ENCODE assay signal across 8 cellular contexts in the genomic region with DNA sequence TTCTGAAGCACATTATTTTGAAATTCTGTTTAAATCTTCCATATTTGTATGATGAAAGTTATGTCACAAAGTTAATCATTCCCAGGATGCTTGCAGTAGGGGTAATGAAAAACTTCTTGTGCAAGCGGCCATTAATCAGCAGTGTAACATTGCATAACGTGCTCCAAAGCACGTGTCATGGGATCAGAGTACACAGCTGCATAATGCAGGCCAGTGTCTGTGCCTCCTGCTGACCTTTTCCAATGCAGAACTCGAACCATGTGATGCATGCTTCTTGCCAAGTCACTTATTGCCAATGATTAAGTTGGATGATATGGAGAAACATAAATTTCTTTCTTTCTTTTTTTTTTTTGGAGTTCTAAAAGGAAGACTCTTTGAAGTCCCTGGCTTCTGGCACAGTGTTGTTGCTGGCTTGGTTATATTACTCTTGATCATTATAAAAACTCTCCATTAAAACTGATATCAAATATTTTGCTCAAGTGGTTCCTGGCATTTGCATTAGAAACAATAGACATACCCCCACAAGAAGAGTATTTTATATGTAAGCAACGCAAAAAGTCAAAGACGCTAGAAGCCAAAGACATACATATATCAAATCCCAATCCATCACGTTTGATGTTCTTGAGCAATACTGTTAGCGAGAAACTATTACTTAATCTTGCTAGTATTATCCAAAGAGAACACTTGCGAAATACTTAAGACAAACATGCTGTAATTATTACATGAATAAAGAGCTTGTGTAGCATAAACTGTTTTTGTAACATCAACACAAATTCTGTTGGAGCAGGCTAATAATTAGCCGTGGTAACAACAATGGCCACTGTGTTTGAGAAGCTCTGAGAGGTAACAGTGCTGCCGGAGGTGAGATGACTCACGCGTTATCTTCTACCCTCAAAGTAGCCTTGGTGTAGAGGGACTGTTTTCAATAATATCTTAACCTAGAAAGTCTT.
DNase-seq lines count a peak whose midpoint lies in the region; ATAC-seq, FAIRE-seq and TF ChIP-seq lines count a peak whose summit lies in the region.

No MANE protein-coding gene starts in this region.

- in situ Hi-C loops in K562 (cut with MboI) = no loop called here

- H3K36me3 ChIP-seq in A673 (ENCODE audit: insufficient read depth, low read length, poor library complexity, severe bottlenecking) (no peaks in the 10 kb centered on the region), K562 (ENCODE audit: control insufficient read depth, insufficient read depth, low read length) (peaks cover 2% of the 10 kb centered on the region; the same call in 1 of the 3 replicates), testis (ENCODE audit: low read depth, missing control alignments) (no peaks in the 10 kb centered on the region)

- no peak for TF ChIP-seq CTCF in A673 (conservative IDR thresholded peaks at IDR 0.05; ENCODE audit: low read depth, low read length)
- no peak for TF ChIP-seq CTCF in K562 (IDR thresholded peaks at IDR 0.05 in 2 of 3, conservative IDR thresholded peaks at IDR 0.05 in 1 of 3; ENCODE audit: insufficient read depth in 2 of 3, low read depth in 1 of 3, low read length in 3 of 3)
- TF ChIP-seq CTCF in testis (IDR thresholded peaks at IDR 0.05) = no peak
- TF ChIP-seq CTCF in D721Med (IDR thresholded peaks at IDR 0.05; ENCODE audit: insufficient read depth, missing control alignments) = no peak

- no peaks in the 10 kb centered on the region for H3K9me1 ChIP-seq in K562 (ENCODE audit: control insufficient read depth, insufficient read depth, low read length)

- intact Hi-C loops in A673 (cut with micrococcal nuclease; ENCODE audit: unreplicated experiment) (loop anchor here (10.0 kb wide), 1 partner anchor 227 kb away; the partner anchor contains the start of gene NFIL3), K562 (cut with micrococcal nuclease) (loop anchor here (5.0 to 10.0 kb wide), 2 partner anchors 55 to 93 kb away; no protein-coding TSS in a partner anchor), testis (cut with DNase I; ENCODE audit: low total_unique reads) (no loop called here)

- CTCF ChIA-PET in A673 (lab: Charles Lee) = no interaction called here
- CTCF ChIA-PET in K562 (lab: Yijun Ruan, JAX; ENCODE audit: low intra/inter-chr PET ratio) = no interaction called here

- FAIRE-seq in K562 (lab: Jason Lieb, UNC) (peak; percentile 97), D721Med (lab: Jason Lieb, UNC) (no peak)

- DNase-seq in A673 (ENCODE audit: low spot score) (peak; percentile 62), HT1080 (ENCODE audit: low read depth) (peak; percentile 82), K562 (ENCODE audit: extremely low read depth in 1 of 4, low spot score in 3 of 4) (peak; percentile 47 to 80 (median 58)), kidney tubule cell (ENCODE audit: low spot score) (peak; percentile 92), testis (peak; percentile 80), D721Med (ENCODE audit: insufficient read length, low spot score) (no peak), NCI-H1694 treated with DMSO at 0.1 percent for 48 hours (lab: John Stamatoyannopoulos, UW) (no peak)

- TF ChIP-seq POLR2A in K562 (conservative IDR thresholded peaks at IDR 0.05) = no peak
- no peak for TF ChIP-seq POLR2A in testis (IDR thresholded peaks at IDR 0.05)

- H2AFZ ChIP-seq in K562 (ENCODE audit: low read depth, low read length) = peak overlapping the region; percentile 79

- ATAC-seq in K562 (peak; percentile 63), HG03521 (IDR thresholded peaks at IDR 0.05; ENCODE audit: unreplicated experiment) (no peak)

- peak; percentile 37; the same call in 1 of the 2 replicates for TF ChIP-seq EP300 in K562 (IDR thresholded peaks at IDR 0.05; ENCODE audit: low read length)

- TF ChIP-seq RAD21 in K562 (CRISPR knock-in tag; conservative IDR thresholded peaks at IDR 0.05 in 1 of 2, IDR thresholded peaks at IDR 0.05 in 1 of 2) = 0 out of 4 replicates have a peak, but pooled peaks of 1 of the 2 experiments have one; percentile 8

- POLR2A ChIA-PET in A673 (lab: Charles Lee; ENCODE audit: low non-redundant PET) (no interaction called here), K562 (lab: Yijun Ruan, JAX) (interaction anchor here (0.6 to 0.9 kb wide), 2 partner anchors 11 to 370 kb away, joined by 3 read pairs; no protein-coding TSS in a partner anchor)

- WGBS in K562 (ENCODE audit: insufficient coverage, low coverage, missing lambda C conversion rate) = 4% methylated on average over 13 of the region's 13 CpGs
- WGBS in testis, 2 donors = 57 to 64% methylated on average over 13 of the region's 13 CpGs

- no peaks in the 10 kb centered on the region for H4K20me1 ChIP-seq in K562 (replicated peaks; ENCODE audit: control insufficient read depth, insufficient read depth, low read length)

- peak overlapping the region in 1 of 2 experiments; percentile 33; a peak in 1 of 4 replicates for H3K9ac ChIP-seq in K562 (ENCODE audit: insufficient read depth in 1 of 2, low read depth in 2 of 2, low read length in 2 of 2)

- no peaks in the 10 kb centered on the region for H3K27me3 ChIP-seq in A673 (replicated peaks; ENCODE audit: insufficient read depth, low read depth, low read length, poor library complexity)
- no peaks in the 10 kb centered on the region for H3K27me3 ChIP-seq in K562 (ENCODE audit: control insufficient read depth in 2 of 2, insufficient read depth in 2 of 2, low read length in 2 of 2)
- no peaks in the 10 kb centered on the region for H3K27me3 ChIP-seq in testis

- H3K4me1 ChIP-seq in A673 (ENCODE audit: insufficient read depth, low read length, poor library complexity, severe bottlenecking) = peaks cover 28% of the 10 kb centered on the region
- H3K4me1 ChIP-seq in K562 (replicated peaks in 1 of 2; ENCODE audit: control insufficient read depth in 2 of 2, insufficient read depth in 2 of 2, low read length in 2 of 2) = peaks cover 26 to 56% of the 10 kb centered on the region in 2 experiments
- peaks cover 17% of the 10 kb centered on the region for H3K4me1 ChIP-seq in testis

- H3K27ac ChIP-seq in A673 (ENCODE audit: low read depth, low read length, poor library complexity, severe bottlenecking) (no peak overlapping the region), K562 (ENCODE audit: extremely low read depth, low read depth, low read length) (peak overlapping the region; percentile 77), testis (peak overlapping the region; percentile 34 to 38)

- peaks cover 22% of the 10 kb centered on the region for H3K79me2 ChIP-seq in K562 (ENCODE audit: control insufficient read depth, insufficient read depth, low read length)

- H3K9me3 ChIP-seq in A673 (ENCODE audit: low read depth, low read length, poor library complexity, severe bottlenecking) = peaks cover 9% of the 10 kb centered on the region
- 0 out of 2 replicates have a peak, but pooled peaks cover 1% of the 10 kb centered on the region for H3K9me3 ChIP-seq in K562 (replicated peaks; ENCODE audit: control insufficient read depth, insufficient read depth, low read depth, low read length)
- no peaks in the 10 kb centered on the region for H3K9me3 ChIP-seq in testis

- BruUV-seq in A673 (replicated peaks; lab: Mats Ljungman, UMichigan) = no TSS peak
- BruUV-seq in K562 (replicated peaks; lab: Mats Ljungman, UMichigan) = no TSS peak

- H3K4me2 ChIP-seq in K562 (ENCODE audit: insufficient read depth, low read length) = peak overlapping the region; percentile 51

- H3K4me3 ChIP-seq in A673 (ENCODE audit: low read depth, low read length, poor library complexity, severe bottlenecking) = no peak overlapping the region
- H3K4me3 ChIP-seq in K562 = no peak overlapping the region
- no peak overlapping the region for H3K4me3 ChIP-seq in testis

TF ChIP-seq in K562, 482 proteins besides CTCF, POLR2A, EP300 and RAD21 (continues in another document):
- TF ChIP-seq RFX1 (IDR thresholded peaks at IDR 0.05) (no peak), NFXL1 (CRISPR knock-in tag; IDR thresholded peaks at IDR 0.05) (no peak), CREBBP (IDR thresholded peaks at IDR 0.05; ENCODE audit: low read depth, low read length) (no peak), WHSC1 (IDR thresholded peaks at IDR 0.05; ENCODE audit: low read length) (no peak), NFE2 (IDR thresholded peaks at IDR 0.05; ENCODE audit: low read depth) (peak; percentile 71), NCOA2 (IDR thresholded peaks at IDR 0.05; ENCODE audit: partially characterized antibody in 2 of 2) (no peak), HDAC1 (IDR thresholded peaks at IDR 0.05) (no peak; a peak in 1 of 4 replicates), TEAD1 (CRISPR knock-in tag; IDR thresholded peaks at IDR 0.05) (no peak), JUN (IDR thresholded peaks at IDR 0.05; ENCODE audit: borderline replicate concordance, low read depth, low read length) (peak; percentile 57; the same call in 1 of the 2 replicates), JUN (CRISPR knock-in tag; IDR thresholded peaks at IDR 0.05; ENCODE audit: borderline replicate concordance) (no peak), POLR2H (tag; IDR thresholded peaks at IDR 0.05; ENCODE audit: low read depth) (no peak), SMAD1 (IDR thresholded peaks at IDR 0.05; ENCODE audit: low read depth, low read length, partially characterized antibody) (no peak), NELFE (IDR thresholded peaks at IDR 0.05; ENCODE audit: insufficient read depth, insufficient read length) (no peak), SMARCC2 (IDR thresholded peaks at IDR 0.05; ENCODE audit: low read depth) (peak; percentile 54)
- TF ChIP-seq, protein P1, sequence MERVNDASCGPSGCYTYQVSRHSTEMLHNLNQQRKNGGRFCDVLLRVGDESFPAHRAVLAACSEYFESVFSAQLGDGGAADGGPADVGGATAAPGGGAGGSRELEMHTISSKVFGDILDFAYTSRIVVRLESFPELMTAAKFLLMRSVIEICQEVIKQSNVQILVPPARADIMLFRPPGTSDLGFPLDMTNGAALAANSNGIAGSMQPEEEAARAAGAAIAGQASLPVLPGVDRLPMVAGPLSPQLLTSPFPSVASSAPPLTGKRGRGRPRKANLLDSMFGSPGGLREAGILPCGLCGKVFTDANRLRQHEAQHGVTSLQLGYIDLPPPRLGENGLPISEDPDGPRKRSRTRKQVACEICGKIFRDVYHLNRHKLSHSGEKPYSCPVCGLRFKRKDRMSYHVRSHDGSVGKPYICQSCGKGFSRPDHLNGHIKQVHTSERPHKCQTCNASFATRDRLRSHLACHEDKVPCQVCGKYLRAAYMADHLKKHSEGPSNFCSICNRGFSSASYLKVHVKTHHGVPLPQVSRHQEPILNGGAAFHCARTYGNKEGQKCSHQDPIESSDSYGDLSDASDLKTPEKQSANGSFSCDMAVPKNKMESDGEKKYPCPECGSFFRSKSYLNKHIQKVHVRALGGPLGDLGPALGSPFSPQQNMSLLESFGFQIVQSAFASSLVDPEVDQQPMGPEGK (CRISPR knock-in tag; IDR thresholded peaks at IDR 0.05; ENCODE audit: borderline replicate concordance) = no peak

Comparison
In these comparisons a context has a peak if more than half of its experiments do, and no peak if none do; other contexts are left out.
1. DNase-seq: peak in A673 (single experiment), HT1080 (single experiment), K562 (4 of 4), kidney tubule cell (single experiment) and testis (single experiment); none in D721Med (single experiment) and NCI-H1694 treated with DMSO at 0.1 percent for 48 hours (single experiment).